12 cellular contexts compared by ENCODE assay signal in the genomic region with DNA sequence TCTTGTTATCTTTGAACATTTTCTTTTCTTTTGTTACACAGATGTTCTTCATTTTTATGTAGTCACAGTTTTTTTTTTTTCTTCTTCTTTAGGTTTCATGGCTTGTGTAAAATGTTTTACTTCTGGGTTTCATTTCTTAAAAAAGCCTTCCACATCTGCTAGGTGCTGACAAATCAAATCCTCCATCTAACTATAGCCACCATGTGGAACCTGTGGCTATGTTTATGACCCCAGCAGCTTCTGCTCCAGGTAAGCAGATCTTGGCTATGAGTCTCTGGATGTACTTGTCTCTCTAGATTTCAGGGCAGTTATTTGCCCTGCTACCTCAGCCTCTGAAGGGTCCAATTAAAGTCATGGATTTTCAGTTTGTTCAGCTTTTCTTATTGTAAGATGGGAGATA. TPM values are rescaled to one million over a fixed set of nuclear protein-coding genes. Genes with fewer than 3 reads are reported as not detected.
DNase-seq lines count a peak whose midpoint lies in the region; ATAC-seq, FAIRE-seq and TF ChIP-seq lines count a peak whose summit lies in the region.
"Had no signal": no experiment of that assay in that cellular context is flagged by ENCODE, and none has a peak within 500 bp of the region (broad histone marks: within the 10 kb centered on the region; RNA-seq: fewer than 3 reads in every experiment).

No MANE protein-coding gene starts in this region.

- POLR2A ChIA-PET in GM12878 (lab: Charles Lee), result no interaction called here

- no peak for DNase-seq in GM12878 (ENCODE audit: low read depth, low spot score)
- no peak for DNase-seq in NCI-H187 (lab: John Stamatoyannopoulos, UW)
- DNase-seq in NCI-H2081 (lab: John Stamatoyannopoulos, UW), result no peak
- DNase-seq: glutamatergic neuron, KG1, SW 1271 had no signal

- RAD21 ChIA-PET in GM12878 (lab: Charles Lee; ENCODE audit: unreplicated experiment), result interaction anchor here (0.7 kb wide), 1 partner anchor 164 kb away, joined by 3 read pairs; no protein-coding TSS in a partner anchor

- intact Hi-C loops in GM12878 (cut with micrococcal nuclease; ENCODE audit: unreplicated experiment), result no loop called here

- no peak for TF ChIP-seq CTCF in GM12878 (IDR thresholded peaks at IDR 0.05 in 2 of 3, conservative IDR thresholded peaks at IDR 0.05 in 1 of 3; ENCODE audit: control insufficient read depth in 2 of 3, extremely low read depth in 1 of 3, insufficient read depth in 1 of 3, low read depth in 3 of 3, low read length in 3 of 3)

- no peaks in the 10 kb centered on the region for H3K27me3 ChIP-seq in GM12878 (replicated peaks in 1 of 2; ENCODE audit: control insufficient read depth in 2 of 2, insufficient read depth in 2 of 2, low read length in 1 of 2)

- no peaks in the 10 kb centered on the region for H3K36me3 ChIP-seq in GM12878 (ENCODE audit: control insufficient read depth in 2 of 2, insufficient read depth in 2 of 2, low read length in 1 of 2)

- TF ChIP-seq EP300 in GM12878 (IDR thresholded peaks at IDR 0.05; ENCODE audit: borderline replicate concordance in 1 of 2, control insufficient read depth in 1 of 2, low read depth in 2 of 2, low read length in 2 of 2), result no peak

- H3K27ac ChIP-seq in GM12878 (ENCODE audit: control insufficient read depth, insufficient read depth), result no peak overlapping the region

- H2AFZ ChIP-seq in GM12878 (ENCODE audit: control insufficient read depth, low read depth, low read length), result no peak overlapping the region

- H3K79me2 ChIP-seq in GM12878 (ENCODE audit: control insufficient read depth, insufficient read depth, low read length), result no peaks in the 10 kb centered on the region

- ATAC-seq in GM19043 (IDR thresholded peaks at IDR 0.05; ENCODE audit: low read depth, unreplicated experiment) (peak; percentile 79), GM21737 (IDR thresholded peaks at IDR 0.05; ENCODE audit: unreplicated experiment) (peak; percentile 73), HG03103 (IDR thresholded peaks at IDR 0.05; ENCODE audit: low read depth, unreplicated experiment) (peak; percentile 79), GM12878 (peak; percentile 63), SK-N-SH treated with all-trans-retinoic acid at 6 μM for 48 hours (no peak)
- ATAC-seq: left lobe of liver had no signal

- in situ Hi-C loops in GM12878 (cut with MboI), result no loop called here

- peak overlapping the region; percentile 35; the same call in 1 of the 2 replicates for H3K4me2 ChIP-seq in GM12878 (ENCODE audit: control insufficient read depth, insufficient read depth)

- peaks cover 5% of the 10 kb centered on the region; the same call in 1 of the 2 replicates for H3K4me1 ChIP-seq in GM12878 (ENCODE audit: control insufficient read depth, insufficient read depth, low read length)

- no peak for FAIRE-seq in GM12878 (lab: Jason Lieb, UNC)
- FAIRE-seq: endometrium had no signal

- H3K4me3 ChIP-seq in GM12878, result 0 out of 2 replicates have a peak overlapping the region, but pooled peaks have one; percentile 17

- TF ChIP-seq POLR2A in GM12878 (IDR thresholded peaks at IDR 0.05; ENCODE audit: low read depth, low read length), result no peak

- H4K20me1 ChIP-seq in GM12878 (ENCODE audit: control insufficient read depth, insufficient read depth), result no peaks in the 10 kb centered on the region

- peaks cover 2% of the 10 kb centered on the region; the same call in 2 of the 3 replicates for H3K9me3 ChIP-seq in GM12878 (replicated peaks; ENCODE audit: control insufficient read depth, insufficient read depth, low read length)

- SMC1A ChIA-PET in GM12878 (lab: Charles Lee; ENCODE audit: uncharacterized antibody, unreplicated experiment), result interaction anchor here (2.7 kb wide), 1 partner anchor 20 kb away, joined by 10 read pairs; no protein-coding TSS in a partner anchor

- no peak overlapping the region for H3K9ac ChIP-seq in GM12878 (ENCODE audit: control insufficient read depth, insufficient read depth, low read length)

- no peak for TF ChIP-seq RAD21 in GM12878 (IDR thresholded peaks at IDR 0.05; ENCODE audit: insufficient read depth, low read depth, low read length)

- CTCF ChIA-PET in GM12878 (lab: Yijun Ruan, JAX), result interaction anchor here (1.2 to 2.3 kb wide), 2 partner anchors 23 to 186 kb away, joined by 4 to 7 read pairs; no protein-coding TSS in a partner anchor

- no TSS peak for BruUV-seq in GM12878 (replicated peaks; lab: Mats Ljungman, UMichigan)

TF ChIP-seq in GM12878, 131 proteins besides CTCF, POLR2A, EP300 and RAD21 (continues in another document):
- TF ChIP-seq STAT3 (IDR thresholded peaks at IDR 0.05; ENCODE audit: low read depth, low read length), result no peak
- TF ChIP-seq BMI1 (IDR thresholded peaks at IDR 0.05; ENCODE audit: borderline replicate concordance), result no peak

TF ChIP-seq in SK-N-SH treated with all-trans-retinoic acid at 6 μM for 48 hours, 23 proteins besides CTCF, POLR2A, EP300 and RAD21 (continues in another document):
- TF ChIP-seq ZC3H10 (CRISPR knock-in tag; IDR thresholded peaks at IDR 0.05) (no peak), CSDC2 (CRISPR knock-in tag; IDR thresholded peaks at IDR 0.05) (no peak), TCF4 (CRISPR knock-in tag; IDR thresholded peaks at IDR 0.05; ENCODE audit: borderline replicate concordance) (no peak), TOX (CRISPR knock-in tag; IDR thresholded peaks at IDR 0.05; ENCODE audit: borderline replicate concordance) (no peak), GLIS3 (CRISPR knock-in tag; IDR thresholded peaks at IDR 0.05) (no peak)
- TF ChIP-seq, protein P1, sequence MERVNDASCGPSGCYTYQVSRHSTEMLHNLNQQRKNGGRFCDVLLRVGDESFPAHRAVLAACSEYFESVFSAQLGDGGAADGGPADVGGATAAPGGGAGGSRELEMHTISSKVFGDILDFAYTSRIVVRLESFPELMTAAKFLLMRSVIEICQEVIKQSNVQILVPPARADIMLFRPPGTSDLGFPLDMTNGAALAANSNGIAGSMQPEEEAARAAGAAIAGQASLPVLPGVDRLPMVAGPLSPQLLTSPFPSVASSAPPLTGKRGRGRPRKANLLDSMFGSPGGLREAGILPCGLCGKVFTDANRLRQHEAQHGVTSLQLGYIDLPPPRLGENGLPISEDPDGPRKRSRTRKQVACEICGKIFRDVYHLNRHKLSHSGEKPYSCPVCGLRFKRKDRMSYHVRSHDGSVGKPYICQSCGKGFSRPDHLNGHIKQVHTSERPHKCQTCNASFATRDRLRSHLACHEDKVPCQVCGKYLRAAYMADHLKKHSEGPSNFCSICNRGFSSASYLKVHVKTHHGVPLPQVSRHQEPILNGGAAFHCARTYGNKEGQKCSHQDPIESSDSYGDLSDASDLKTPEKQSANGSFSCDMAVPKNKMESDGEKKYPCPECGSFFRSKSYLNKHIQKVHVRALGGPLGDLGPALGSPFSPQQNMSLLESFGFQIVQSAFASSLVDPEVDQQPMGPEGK (CRISPR knock-in tag; IDR thresholded peaks at IDR 0.05; ENCODE audit: borderline replicate concordance), result no peak
- TF ChIP-seq, protein P2, sequence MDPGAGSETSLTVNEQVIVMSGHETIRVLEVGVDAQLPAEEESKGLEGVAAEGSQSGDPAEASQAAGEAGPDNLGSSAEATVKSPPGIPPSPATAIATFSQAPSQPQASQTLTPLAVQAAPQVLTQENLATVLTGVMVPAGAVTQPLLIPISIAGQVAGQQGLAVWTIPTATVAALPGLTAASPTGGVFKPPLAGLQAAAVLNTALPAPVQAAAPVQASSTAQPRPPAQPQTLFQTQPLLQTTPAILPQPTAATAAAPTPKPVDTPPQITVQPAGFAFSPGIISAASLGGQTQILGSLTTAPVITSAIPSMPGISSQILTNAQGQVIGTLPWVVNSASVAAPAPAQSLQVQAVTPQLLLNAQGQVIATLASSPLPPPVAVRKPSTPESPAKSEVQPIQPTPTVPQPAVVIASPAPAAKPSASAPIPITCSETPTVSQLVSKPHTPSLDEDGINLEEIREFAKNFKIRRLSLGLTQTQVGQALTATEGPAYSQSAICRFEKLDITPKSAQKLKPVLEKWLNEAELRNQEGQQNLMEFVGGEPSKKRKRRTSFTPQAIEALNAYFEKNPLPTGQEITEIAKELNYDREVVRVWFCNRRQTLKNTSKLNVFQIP (CRISPR knock-in tag; IDR thresholded peaks at IDR 0.05; ENCODE audit: borderline replicate concordance, low read depth), result no peak

RNA-seq across cellular contexts. Expression of a gene that starts 44.5 kb away (rescaled TPM):
- 27.8 and 28.1 TPM in 2 replicates for total RNA-seq in GM12878 (2013; cell fraction: nucleolus; rRNA removed)
- total RNA-seq in GM12878 (2014; rRNA removed), result 12.9 and 16.8 TPM in 2 replicates
- 13.3 and 14.2 TPM in 2 replicates for total RNA-seq in GM12878 (2014; rRNA removed; fragmentation: Illumina TruSeq; extraction: Trizol)
- 12.3 and 12.9 TPM in 2 replicates for total RNA-seq in GM12878 (2021)
- polyA plus RNA-seq in GM12878 (2011; ENCODE audit: low read depth), result 8.3 TPM
- polyA plus RNA-seq in GM12878 (2011; rRNA removed), result 37.5 and 65.0 TPM in 2 replicates
- 20.1 and 21.1 TPM in 2 replicates for polyA plus RNA-seq in GM12878 (2011; cell fraction: cytosol; rRNA removed)
- 25.1 and 31.4 TPM in 2 replicates for polyA plus RNA-seq in GM12878 (2011; cell fraction: nucleus; rRNA removed)
- 9.6 and 14.8 TPM in 2 replicates for polyA plus RNA-seq in GM12878 (2012)
- polyA plus RNA-seq in GM12878 (2014; fragmentation: Illumina TruSeq; extraction: Trizol), result 16.9 and 19.0 TPM in 2 replicates
- polyA plus RNA-seq in GM12878 (2014; fragmentation: Nextera tagmentation; extraction: Ambion mirVana), result 10 to 100 TPM; 28.6 to 32.5 TPM
- 11.9 and 13.7 TPM in 2 replicates for polyA plus RNA-seq in GM12878 (2014; rRNA removed)
- 10 to 100 TPM; 27.2 to 30.9 TPM for polyA plus RNA-seq in GM12878 (2016; fragmentation: Nextera tagmentation; extraction: Ambion mirVana)
- polyA minus RNA-seq in GM12878 (2011; rRNA and poly(A)+ RNA removed), result 17.6 and 23.0 TPM in 2 replicates
- polyA minus RNA-seq in GM12878 (2011; cell fraction: cytosol; rRNA and poly(A)+ RNA removed), result 6.1 and 7.5 TPM in 2 replicates
- polyA minus RNA-seq in GM12878 (2011; cell fraction: nucleus; rRNA and poly(A)+ RNA removed), result 12.8 and 13.4 TPM in 2 replicates

RNA-seq across cellular contexts. Expression of a gene that starts 51.1 kb away (rescaled TPM):
- total RNA-seq in GM12878 (2013; cell fraction: nucleolus; rRNA removed), result 268 and 273 TPM in 2 replicates
- total RNA-seq in GM12878 (2014; rRNA removed), result 39.5 and 48.4 TPM in 2 replicates
- 54.0 and 57.4 TPM in 2 replicates for total RNA-seq in GM12878 (2014; rRNA removed; fragmentation: Illumina TruSeq; extraction: Trizol)
- 44.6 and 47.7 TPM in 2 replicates for total RNA-seq in GM12878 (2021)
- 29.0 TPM for polyA plus RNA-seq in GM12878 (2011; ENCODE audit: low read depth)
- polyA plus RNA-seq in GM12878 (2011; rRNA removed), result 54.0 and 78.5 TPM in 2 replicates
- 22.4 and 31.4 TPM in 2 replicates for polyA plus RNA-seq in GM12878 (2011; cell fraction: cytosol; rRNA removed)
- 38.1 and 39.8 TPM in 2 replicates for polyA plus RNA-seq in GM12878 (2011; cell fraction: nucleus; rRNA removed)
- 49.8 and 58.0 TPM in 2 replicates for polyA plus RNA-seq in GM12878 (2012)
- polyA plus RNA-seq in GM12878 (2014; fragmentation: Illumina TruSeq; extraction: Trizol), result 46.3 and 57.7 TPM in 2 replicates
- polyA plus RNA-seq in GM12878 (2014; fragmentation: Nextera tagmentation; extraction: Ambion mirVana), result 10 to 100 TPM; 29.8 to 32.2 TPM
- polyA plus RNA-seq in GM12878 (2014; rRNA removed), result 27.5 and 33.8 TPM in 2 replicates
- polyA plus RNA-seq in GM12878 (2016; fragmentation: Nextera tagmentation; extraction: Ambion mirVana), result 10 to 100 TPM; 60.2 to 73.5 TPM
- 41.5 and 47.8 TPM in 2 replicates for polyA minus RNA-seq in GM12878 (2011; rRNA and poly(A)+ RNA removed)
- 19.2 and 19.6 TPM in 2 replicates for polyA minus RNA-seq in GM12878 (2011; cell fraction: cytosol; rRNA and poly(A)+ RNA removed)
- 73.1 and 100 TPM in 2 replicates for polyA minus RNA-seq in GM12878 (2011; cell fraction: nucleus; rRNA and poly(A)+ RNA removed)
